In the genomic region with DNA sequence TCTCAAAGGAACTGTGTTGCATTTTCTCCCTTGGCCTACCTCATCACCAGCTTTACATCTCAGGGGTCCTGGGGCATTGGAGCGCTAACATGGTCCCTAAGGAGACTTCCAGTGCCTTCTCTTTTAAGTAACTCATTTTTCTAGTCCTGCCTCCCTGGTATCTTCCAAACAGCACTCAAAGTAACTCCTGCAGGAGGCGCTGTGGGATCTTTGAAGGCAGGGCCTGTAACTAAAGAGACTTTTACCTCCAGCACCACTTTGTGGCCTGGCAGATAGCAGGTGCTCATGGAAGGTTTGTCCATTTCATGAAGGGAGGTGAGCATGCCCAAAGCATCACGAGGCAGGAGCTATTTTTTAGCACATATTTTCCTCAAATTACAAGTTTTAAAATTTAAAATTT, we compare ENCODE assay signal across 9 cellular contexts.
DNase-seq lines count a peak whose midpoint lies in the region; FAIRE-seq and TF ChIP-seq lines count a peak whose summit lies in the region.
"Had no signal": no experiment of that assay in that cellular context is flagged by ENCODE, and none has a peak within 500 bp of the region (broad histone marks: within the 10 kb centered on the region; RNA-seq: fewer than 3 reads in every experiment).

No MANE protein-coding gene starts in this region.

- H3K27me3 ChIP-seq in OCI-LY3 (ENCODE audit: low read depth, low read length): peaks cover 12% of the 10 kb centered on the region
- H3K27me3 ChIP-seq in effector memory CD4-positive, alpha-beta T cell (replicated peaks; ENCODE audit: control insufficient read depth, insufficient read depth, low read length, poor library complexity, severe bottlenecking): no peaks in the 10 kb centered on the region
- H3K27me3 ChIP-seq: gastrocnemius medialis had no signal

- H3K9ac ChIP-seq in OCI-LY3 (ENCODE audit: low read length): no peak overlapping the region

- no peak overlapping the region for H3K4me3 Mint-ChIP-seq in progenitor cell of endocrine pancreas (ENCODE audit: low read depth)
- H3K4me3 Mint-ChIP-seq: stimulated activated naive B cell treated with anti-CD40 and anti-IgM and Interleukin-4, amounts not matched to agents 10 μg/mL and 1 μg/mL and 100 μg/mL, for 72 hours had no signal

- H3K27ac Mint-ChIP-seq in progenitor cell of endocrine pancreas: no peak overlapping the region
- H3K27ac Mint-ChIP-seq: stimulated activated naive B cell treated with anti-CD40 and anti-IgM and Interleukin-4, amounts not matched to agents 10 μg/mL and 1 μg/mL and 100 μg/mL, for 72 hours had no signal

- peaks cover 27% of the 10 kb centered on the region for H3K4me1 ChIP-seq in OCI-LY3 (ENCODE audit: low read length)
- no peaks in the 10 kb centered on the region for H3K4me1 ChIP-seq in effector memory CD4-positive, alpha-beta T cell (ENCODE audit: control insufficient read depth, insufficient read depth, low read length, poor library complexity, severe bottlenecking)
- H3K4me1 ChIP-seq: gastrocnemius medialis had no signal

- FAIRE-seq in H54 (lab: Jason Lieb, UNC): no peak

- H2AFZ ChIP-seq in OCI-LY3 (ENCODE audit: low read depth, low read length): no peak overlapping the region

- no peaks in the 10 kb centered on the region for H3K9me3 Mint-ChIP-seq in progenitor cell of endocrine pancreas (ENCODE audit: low read depth)
- H3K9me3 Mint-ChIP-seq: stimulated activated naive B cell treated with anti-CD40 and anti-IgM and Interleukin-4, amounts not matched to agents 10 μg/mL and 1 μg/mL and 100 μg/mL, for 72 hours had no signal

- no peak overlapping the region for H3K27ac ChIP-seq in OCI-LY3 (ENCODE audit: low read length)
- H3K27ac ChIP-seq in effector memory CD4-positive, alpha-beta T cell (ENCODE audit: insufficient read depth, low read length, poor library complexity, severe bottlenecking): no peak overlapping the region
- H3K27ac ChIP-seq: gastrocnemius medialis had no signal

- peaks cover 47% of the 10 kb centered on the region for H3K27me3 Mint-ChIP-seq in progenitor cell of endocrine pancreas
- H3K27me3 Mint-ChIP-seq: stimulated activated naive B cell treated with anti-CD40 and anti-IgM and Interleukin-4, amounts not matched to agents 10 μg/mL and 1 μg/mL and 100 μg/mL, for 72 hours had no signal

- no peaks in the 10 kb centered on the region for H3K79me2 ChIP-seq in OCI-LY3 (ENCODE audit: low read length)

- peak; percentile 30 for DNase-seq in GF-D8 (lab: John Stamatoyannopoulos, UW)
- peak; percentile 6 for DNase-seq in H54 (ENCODE audit: insufficient read length, low spot score)
- DNase-seq in cerebellar cortex (ENCODE audit: low spot score): peak; percentile 13
- DNase-seq in progenitor cell of endocrine pancreas (ENCODE audit: low spot score, unreplicated experiment): peak; percentile 52
- no peak for DNase-seq in occipital lobe (lab: John Stamatoyannopoulos, UW)
- DNase-seq in effector memory CD4-positive, alpha-beta T cell: no peak
- DNase-seq: stimulated activated naive B cell treated with anti-CD40 and anti-IgM and Interleukin-4, amounts not matched to agents 10 μg/mL and 1 μg/mL and 100 μg/mL, for 72 hours had no signal

- no peaks in the 10 kb centered on the region for H3K9me3 ChIP-seq in OCI-LY3 (ENCODE audit: insufficient read depth, low read length)
- H3K9me3 ChIP-seq in effector memory CD4-positive, alpha-beta T cell (ENCODE audit: control insufficient read depth, low read length): no peaks in the 10 kb centered on the region
- H3K9me3 ChIP-seq: gastrocnemius medialis had no signal

- TF ChIP-seq CTCF in OCI-LY3 (IDR thresholded peaks at IDR 0.05; ENCODE audit: low read depth, low read length) (peak; percentile 92), progenitor cell of endocrine pancreas (IDR thresholded peaks at IDR 0.05; ENCODE audit: unreplicated experiment) (peak; percentile 79)

- no peaks in the 10 kb centered on the region for H4K20me1 ChIP-seq in OCI-LY3 (ENCODE audit: insufficient read depth, low read length)

- no peaks in the 10 kb centered on the region for H3K4me1 Mint-ChIP-seq in progenitor cell of endocrine pancreas (ENCODE audit: low read depth)
- H3K4me1 Mint-ChIP-seq: stimulated activated naive B cell treated with anti-CD40 and anti-IgM and Interleukin-4, amounts not matched to agents 10 μg/mL and 1 μg/mL and 100 μg/mL, for 72 hours had no signal

- no peak for TF ChIP-seq POLR2A in H54 (IDR thresholded peaks at IDR 0.05; ENCODE audit: low read depth, low read length)

- no peak overlapping the region for H3K4me2 ChIP-seq in OCI-LY3 (ENCODE audit: low read length)

- no peak overlapping the region for H3K4me3 ChIP-seq in OCI-LY3 (ENCODE audit: low read length)
- H3K4me3 ChIP-seq in effector memory CD4-positive, alpha-beta T cell (ENCODE audit: insufficient read depth, low read depth, low read length, poor library complexity, severe bottlenecking): no peak overlapping the region
- H3K4me3 ChIP-seq: gastrocnemius medialis had no signal

- no peaks in the 10 kb centered on the region for H3K36me3 Mint-ChIP-seq in progenitor cell of endocrine pancreas (ENCODE audit: insufficient read depth)
- H3K36me3 Mint-ChIP-seq: stimulated activated naive B cell treated with anti-CD40 and anti-IgM and Interleukin-4, amounts not matched to agents 10 μg/mL and 1 μg/mL and 100 μg/mL, for 72 hours had no signal

- no peaks in the 10 kb centered on the region for H3K36me3 ChIP-seq in OCI-LY3 (replicated peaks; ENCODE audit: low read depth, low read length)
- no peaks in the 10 kb centered on the region for H3K36me3 ChIP-seq in effector memory CD4-positive, alpha-beta T cell (ENCODE audit: control insufficient read depth, insufficient read depth, low read length)
- H3K36me3 ChIP-seq: gastrocnemius medialis had no signal

Comparison
In these comparisons a context has a peak if more than half of its experiments do, and no peak if none do; other contexts are left out.
1. DNase-seq: peak in GF-D8 (single experiment), H54 (single experiment), cerebellar cortex (single experiment) and progenitor cell of endocrine pancreas (single experiment); none in occipital lobe (single experiment) and effector memory CD4-positive, alpha-beta T cell (0 of 3).